2 cellular contexts compared by ENCODE assay signal in genomic region chrX:48996969-48997368, GRCh38.
TF ChIP-seq lines count a peak whose summit lies in the region.

No MANE protein-coding gene starts in this region.

TF ChIP-seq in PFSK-1, 5 proteins besides CTCF, POLR2A, EP300 and RAD21:
- no peak for TF ChIP-seq TAF1 (IDR thresholded peaks at IDR 0.05; ENCODE audit: borderline replicate concordance, insufficient read depth, low read length)
- no peak for TF ChIP-seq FOXP2 (optimal IDR thresholded peaks at IDR 0.05; ENCODE audit: borderline replicate concordance, extremely low read depth, extremely low read length, insufficient read depth)
- TF ChIP-seq REST (IDR thresholded peaks at IDR 0.05; ENCODE audit: insufficient read depth in 1 of 2, low read depth in 2 of 2, low read length in 2 of 2), result peak; percentile 91 to 96
- TF ChIP-seq POLR2AphosphoS5 (IDR thresholded peaks at IDR 0.05; ENCODE audit: low read depth, low read length), result no peak
- no peak for TF ChIP-seq SIN3A (IDR thresholded peaks at IDR 0.05; ENCODE audit: borderline replicate concordance, insufficient read depth, low read length)
TF ChIP-seq in PFSK-1: peak in this region for 1.

TF ChIP-seq in endothelial cell of umbilical vein, 7 proteins besides CTCF, POLR2A, EP300 and RAD21:
- no peak for TF ChIP-seq EZH2 (IDR thresholded peaks at IDR 0.05; ENCODE audit: borderline replicate concordance, low read depth, low read length, severe bottlenecking)
- no peak for TF ChIP-seq GATA2 (IDR thresholded peaks at IDR 0.05; ENCODE audit: insufficient read depth, insufficient read length, low read depth, low read length)
- TF ChIP-seq JUN (IDR thresholded peaks at IDR 0.05; ENCODE audit: borderline replicate concordance, insufficient read depth, insufficient read length, low read depth), result no peak
- no peak for TF ChIP-seq POLR2AphosphoS5 (IDR thresholded peaks at IDR 0.05; ENCODE audit: insufficient read depth, low read depth, low read length)
- TF ChIP-seq MYC (IDR thresholded peaks at IDR 0.05; ENCODE audit: low read depth, low read length), result no peak
- TF ChIP-seq FOS (IDR thresholded peaks at IDR 0.05; ENCODE audit: borderline replicate concordance, insufficient read depth, low read length), result no peak
- no peak for TF ChIP-seq MAX (IDR thresholded peaks at IDR 0.05; ENCODE audit: insufficient read depth, insufficient read length)
